8 cellular contexts compared by ENCODE assay signal in the genomic region with DNA sequence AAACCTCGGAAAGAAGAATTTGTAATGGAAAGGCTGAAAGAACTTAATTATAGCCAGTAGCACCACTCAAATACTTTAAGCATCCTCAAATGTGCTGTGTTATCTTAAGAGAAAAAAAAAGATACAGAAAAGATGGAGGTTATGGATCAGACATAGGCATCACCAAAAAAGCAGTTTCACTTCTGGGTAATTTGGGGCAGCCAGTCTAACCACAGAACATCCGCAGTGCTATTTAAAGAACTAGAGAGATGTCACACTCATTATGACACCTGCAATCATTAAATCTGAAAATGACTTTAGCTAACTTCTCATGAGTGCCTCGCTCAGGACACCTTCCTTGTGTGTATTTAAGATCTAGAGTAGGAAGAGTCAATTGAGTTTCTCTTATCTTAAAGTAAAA.
DNase-seq lines count a peak whose midpoint lies in the region; ATAC-seq and TF ChIP-seq lines count a peak whose summit lies in the region.

No MANE protein-coding gene starts in this region.

- H3K36me3 ChIP-seq in DND-41 (ENCODE audit: insufficient read depth, low read length): no peaks in the 10 kb centered on the region
- H3K36me3 ChIP-seq in thyroid gland: no peaks in the 10 kb centered on the region
- H3K36me3 ChIP-seq in GM23248 (ENCODE audit: low read depth): no peaks in the 10 kb centered on the region

- peak; percentile 99 for ATAC-seq in DND-41 (ENCODE audit: insufficient read depth, low read depth)
- ATAC-seq in GM19467 (IDR thresholded peaks at IDR 0.05; ENCODE audit: unreplicated experiment): peak; percentile 91
- peak; percentile 92 for ATAC-seq in HG03460 (IDR thresholded peaks at IDR 0.05; ENCODE audit: unreplicated experiment)

- no peak overlapping the region for H2AFZ ChIP-seq in DND-41 (ENCODE audit: low read depth, low read length)
- H2AFZ ChIP-seq in GM23248: no peak overlapping the region

- no peaks in the 10 kb centered on the region for H3K27me3 ChIP-seq in DND-41 (ENCODE audit: insufficient read depth, low read length, poor library complexity)
- H3K27me3 ChIP-seq in thyroid gland: no peaks in the 10 kb centered on the region
- no peaks in the 10 kb centered on the region for H3K27me3 ChIP-seq in GM23248 (replicated peaks; ENCODE audit: insufficient read depth)

- H3K4me3 ChIP-seq in DND-41 (ENCODE audit: low read depth in 1 of 2, low read length in 2 of 2) (no peak overlapping the region), thyroid gland (replicated peaks in 1 of 3) (no peak overlapping the region), GM23248 (no peak overlapping the region)

- H3K4me2 ChIP-seq in DND-41 (ENCODE audit: insufficient read depth, low read length): no peak overlapping the region
- no peak overlapping the region for H3K4me2 ChIP-seq in GM23248 (ENCODE audit: unreplicated experiment)

- no peaks in the 10 kb centered on the region for H3F3A ChIP-seq in GM23248 (ENCODE audit: insufficient read depth)

- intact Hi-C loops in thyroid gland (cut with DNase I): no loop called here

- no peak overlapping the region for H3K9ac ChIP-seq in DND-41 (ENCODE audit: low read depth, low read length)
- no peak overlapping the region for H3K9ac ChIP-seq in GM23248

- H4K20me1 ChIP-seq in DND-41 (ENCODE audit: insufficient read depth, low read length) (no peaks in the 10 kb centered on the region), GM23248 (ENCODE audit: insufficient read depth) (no peaks in the 10 kb centered on the region)

- 46 to 62% methylated on average over 3 of the region's 3 CpGs for WGBS in thyroid gland, 2 donors
- WGBS in GM23248 (ENCODE audit: low coverage in 1 of 2, low lambda C conversion rate in 2 of 2, missing lambda C conversion rate in 2 of 2), 2 experiments: 8 to 17% methylated on average over 3 of the region's 3 CpGs

- H3K27ac ChIP-seq in DND-41 (ENCODE audit: low read length) (no peak overlapping the region), thyroid gland (no peak overlapping the region), GM23248 (no peak overlapping the region)

- TF ChIP-seq POLR2A in thyroid gland (IDR thresholded peaks at IDR 0.05): no peak

- H3K79me2 ChIP-seq in DND-41 (ENCODE audit: insufficient read depth, low read length) (no peaks in the 10 kb centered on the region), GM23248 (ENCODE audit: insufficient read depth) (no peaks in the 10 kb centered on the region)

- peaks cover 8% of the 10 kb centered on the region for H3K4me1 ChIP-seq in DND-41 (ENCODE audit: insufficient read depth, low read length)
- H3K4me1 ChIP-seq in thyroid gland: no peaks in the 10 kb centered on the region
- H3K4me1 ChIP-seq in GM23248 (ENCODE audit: insufficient read depth): no peaks in the 10 kb centered on the region

- in situ Hi-C loops in GM23248 (cut with MboI): no loop called here

- no peaks in the 10 kb centered on the region for H3K9me2 ChIP-seq in GM23248 (ENCODE audit: insufficient read depth)

- TF ChIP-seq CTCF in DND-41 (IDR thresholded peaks at IDR 0.05; ENCODE audit: borderline replicate concordance, extremely low read depth, low read length, poor library complexity, severe bottlenecking) (no peak), thyroid gland (IDR thresholded peaks at IDR 0.05) (no peak)

- no peaks in the 10 kb centered on the region for H3K9me3 ChIP-seq in DND-41 (ENCODE audit: insufficient read depth, low read length, severe bottlenecking)
- H3K9me3 ChIP-seq in thyroid gland: no peaks in the 10 kb centered on the region
- no peaks in the 10 kb centered on the region for H3K9me3 ChIP-seq in GM23248 (ENCODE audit: low read depth)

- peak; percentile 51 for DNase-seq in DND-41
- peak; percentile 16 for DNase-seq in activated gamma-delta T cell treated with anti-CD3 and anti-CD28 coated beads, Interleukin-2, amount 50 U/mL, for 16 hours (ENCODE audit: low read depth)
- no peak for DNase-seq in thyroid gland
- no peak for DNase-seq in GM23248
- DNase-seq in HK-2 (ENCODE audit: unreplicated experiment): no peak
- DNase-seq in HUDEP-2 (lab: John Stamatoyannopoulos, UW; ENCODE audit: unreplicated experiment in 76 of 76): no peak

Comparison
In these comparisons a context has a peak if more than half of its experiments do, and no peak if none do; other contexts are left out.
1. DNase-seq: peak in DND-41 (single experiment) and activated gamma-delta T cell treated with anti-CD3 and anti-CD28 coated beads, Interleukin-2, amount 50 U/mL, for 16 hours (single experiment); none in thyroid gland (0 of 2), GM23248 (single experiment), HK-2 (single experiment) and HUDEP-2 (0 of 76).
2. Peak in every context shown above with its lines, with median percentiles within 50 percentile points of each other: ATAC-seq.